33 cellular contexts compared by ENCODE assay signal in genomic region chr1:226023735-226024134, GRCh38.
"Had no signal": no experiment of that assay in that cellular context is flagged by ENCODE, and none has a peak within 500 bp of the region (broad histone marks: within the 10 kb centered on the region; RNA-seq: fewer than 3 reads in every experiment).

No MANE protein-coding gene starts in this region.

- DNase-seq: activated B cell treated with CpG ODN at 0.5 μM for 24 hours; activated CD4-positive, alpha-beta memory T cell treated with anti-CD3 and anti-CD28 coated beads, Interleukin-2, amount 10 ng/mL, durations not matched to agents 7 days and 5 days; activated CD4-positive, alpha-beta T cell treated with anti-CD3 and anti-CD28 coated beads for 4 hours; activated CD4-positive, alpha-beta T cell treated with anti-CD3 and anti-CD28 coated beads, Interleukin-2, amount 10 ng/mL, durations not matched to agents 24 days and 14 days; activated CD4-positive, alpha-beta T cell treated with anti-CD3 and anti-CD28 coated beads, Interleukin-2, amount 50 U/mL, for 48 hours; activated CD4-positive, CD25-positive, alpha-beta regulatory T cell treated with anti-CD3 and anti-CD28 coated beads, Interleukin-2, amount 50 U/mL, for 72 hours; activated CD8-positive, alpha-beta memory T cell treated with anti-CD3 and anti-CD28 coated beads, Interleukin-2, amount 50 U/mL, for 4 hours; activated effector memory CD4-positive, alpha-beta T cell treated with anti-CD3 and anti-CD28 coated beads, Interleukin-2, amount 50 U/mL, for 16 hours; activated gamma-delta T cell treated with Interleukin-2 at 50 U/mL for 16 hours; activated naive CD4-positive, alpha-beta T cell; activated naive CD4-positive, alpha-beta T cell treated with anti-CD3 and anti-CD28 coated beads for 36 hours; activated naive CD4-positive, alpha-beta T cell treated with anti-CD3 and anti-CD28 coated beads, Interleukin-2, amount 50 U/mL, for 16 hours; activated naive CD8-positive, alpha-beta T cell treated with anti-CD3 and anti-CD28 coated beads for 36 hours; activated T-cell treated with anti-CD3 and anti-CD28 coated beads for 4 hours; activated T-cell treated with anti-CD3 and anti-CD28 coated beads, Interleukin-2, amount 50 U/mL, for 1 hour; activated T-cell treated with anti-CD3 and anti-CD28 coated beads, Interleukin-2, amount 50 U/mL, for 4 hours; activated T-cell treated with anti-CD3 and anti-CD28 coated beads, Interleukin-2, amount 50 U/mL, for 72 hours; adrenal gland; amniotic stem cell; aorta; body of pancreas; brain microvascular endothelial cell; central memory CD4-positive, alpha-beta T cell; T-helper 2 cell; T-helper 9 cell had no signal

- H3K4me3 ChIP-seq: adrenal gland, body of pancreas, breast epithelium had no signal

- H3K4me3 Mint-ChIP-seq: activated B cell treated with CpG ODN at 0.5 μM for 24 hours; activated CD4-positive, alpha-beta memory T cell treated with anti-CD3 and anti-CD28 coated beads, Interleukin-2, amount 10 ng/mL, durations not matched to agents 7 days and 5 days; activated CD4-positive, alpha-beta T cell treated with anti-CD3 and anti-CD28 coated beads, Interleukin-2, amount 10 ng/mL, durations not matched to agents 24 days and 14 days; activated naive CD4-positive, alpha-beta T cell treated with anti-CD3 and anti-CD28 coated beads for 36 hours; activated naive CD8-positive, alpha-beta T cell treated with anti-CD3 and anti-CD28 coated beads for 36 hours; activated T-cell treated with anti-CD3 and anti-CD28 coated beads, Interleukin-2, amount 50 U/mL, for 4 hours; activated T-cell treated with anti-CD3 and anti-CD28 coated beads, Interleukin-2, amount 50 U/mL, for 72 hours; activated T-helper 1 cell treated with anti-CD3 and anti-CD28 coated beads, Interleukin-12 subunit alpha, Interleukin-12 subunit beta, Interleukin-2, Interleukin-4 antibody, amounts not matched to agents 30 ng/mL and 10 ng/mL and 1 ng/mL, durations not matched to agents 14 hours and 24 hours and 36 hours; activated T-helper 17 cell treated with anti-CD3 and anti-CD28 coated beads, Interleukin-2, amount 50 U/mL, for 72 hours; T-helper 2 cell treated with Interferon-gamma antibody and Interleukin-4, amounts not matched to agents 5 μg/mL and 100 μg/mL, for 36 hours had no signal

- H3K4me1 Mint-ChIP-seq: activated T-helper 17 cell treated with anti-CD3 and anti-CD28 coated beads, Interleukin-2, amount 50 U/mL, for 72 hours had no signal

- H3K36me3 ChIP-seq: adrenal gland, brain microvascular endothelial cell, breast epithelium had no signal

- H3K36me3 Mint-ChIP-seq: activated naive CD4-positive, alpha-beta T cell treated with anti-CD3 and anti-CD28 coated beads, Interleukin-2, amount 50 U/mL, for 72 hours; activated naive CD8-positive, alpha-beta T cell treated with anti-CD3 and anti-CD28 coated beads for 36 hours had no signal

- H3K9me3 Mint-ChIP-seq: activated B cell treated with CpG ODN at 0.5 μM for 24 hours; activated CD4-positive, alpha-beta memory T cell treated with anti-CD3 and anti-CD28 coated beads, Interleukin-2, amount 10 ng/mL, durations not matched to agents 7 days and 5 days; activated CD4-positive, alpha-beta T cell treated with anti-CD3 and anti-CD28 coated beads, Interleukin-2, amount 10 ng/mL, durations not matched to agents 24 days and 14 days; activated naive CD4-positive, alpha-beta T cell treated with anti-CD3 and anti-CD28 coated beads for 36 hours; activated naive CD4-positive, alpha-beta T cell treated with anti-CD3 and anti-CD28 coated beads, Interleukin-2, amount 50 U/mL, for 72 hours; activated naive CD8-positive, alpha-beta T cell treated with anti-CD3 and anti-CD28 coated beads for 36 hours; activated T-cell treated with anti-CD3 and anti-CD28 coated beads, Interleukin-2, amount 50 U/mL, for 4 hours; activated T-cell treated with anti-CD3 and anti-CD28 coated beads, Interleukin-2, amount 50 U/mL, for 72 hours; activated T-helper 1 cell treated with anti-CD3 and anti-CD28 coated beads, Interleukin-12 subunit alpha, Interleukin-12 subunit beta, Interleukin-2, Interleukin-4 antibody, amounts not matched to agents 30 ng/mL and 10 ng/mL and 1 ng/mL, durations not matched to agents 14 hours and 24 hours and 36 hours; activated T-helper 17 cell treated with anti-CD3 and anti-CD28 coated beads, Interleukin-2, amount 50 U/mL, for 72 hours; T-helper 2 cell treated with Interferon-gamma antibody and Interleukin-4, amounts not matched to agents 5 μg/mL and 100 μg/mL, for 36 hours had no signal

- H3K9me3 ChIP-seq: adrenal gland, body of pancreas, breast epithelium had no signal

- H3K27me3 ChIP-seq: adrenal gland, body of pancreas, brain microvascular endothelial cell, breast epithelium had no signal

- H3K4me1 ChIP-seq: adrenal gland, breast epithelium had no signal

- H3K27ac ChIP-seq: adrenal gland, body of pancreas, brain microvascular endothelial cell, breast epithelium, VCaP had no signal

- H3K27me3 Mint-ChIP-seq: activated B cell treated with CpG ODN at 0.5 μM for 24 hours; activated CD4-positive, alpha-beta memory T cell treated with anti-CD3 and anti-CD28 coated beads, Interleukin-2, amount 10 ng/mL, durations not matched to agents 7 days and 5 days; activated naive CD8-positive, alpha-beta T cell treated with anti-CD3 and anti-CD28 coated beads for 36 hours had no signal

- H3K27ac Mint-ChIP-seq: activated B cell treated with CpG ODN at 0.5 μM for 24 hours; activated CD4-positive, alpha-beta memory T cell treated with anti-CD3 and anti-CD28 coated beads, Interleukin-2, amount 10 ng/mL, durations not matched to agents 7 days and 5 days; activated CD4-positive, alpha-beta T cell treated with anti-CD3 and anti-CD28 coated beads, Interleukin-2, amount 10 ng/mL, durations not matched to agents 24 days and 14 days; activated naive CD4-positive, alpha-beta T cell treated with anti-CD3 and anti-CD28 coated beads for 36 hours; activated naive CD4-positive, alpha-beta T cell treated with anti-CD3 and anti-CD28 coated beads, Interleukin-2, amount 50 U/mL, for 72 hours; activated naive CD8-positive, alpha-beta T cell treated with anti-CD3 and anti-CD28 coated beads for 36 hours; activated T-cell treated with anti-CD3 and anti-CD28 coated beads, Interleukin-2, amount 50 U/mL, for 72 hours; activated T-helper 1 cell treated with anti-CD3 and anti-CD28 coated beads, Interleukin-12 subunit alpha, Interleukin-12 subunit beta, Interleukin-2, Interleukin-4 antibody, amounts not matched to agents 30 ng/mL and 10 ng/mL and 1 ng/mL, durations not matched to agents 14 hours and 24 hours and 36 hours; activated T-helper 17 cell treated with anti-CD3 and anti-CD28 coated beads, Interleukin-2, amount 50 U/mL, for 72 hours; T-helper 2 cell treated with Interferon-gamma antibody and Interleukin-4, amounts not matched to agents 5 μg/mL and 100 μg/mL, for 36 hours had no signal

- ATAC-seq: activated naive CD4-positive, alpha-beta T cell treated with anti-CD3 and anti-CD28 coated beads, Interleukin-2, amount 50 U/mL, for 72 hours; activated T-cell treated with anti-CD3 and anti-CD28 coated beads, Interleukin-2, amount 50 U/mL, for 4 hours; activated T-cell treated with anti-CD3 and anti-CD28 coated beads, Interleukin-2, amount 50 U/mL, for 72 hours; activated T-helper 17 cell treated with anti-CD3 and anti-CD28 coated beads, Interleukin-2, amount 50 U/mL, for 72 hours; body of pancreas had no signal

- FAIRE-seq: astrocyte, colon had no signal
